15 cellular contexts compared by ENCODE assay signal in genomic region chr1:200037501-200037900, GRCh38. TPM values are rescaled to one million over a fixed set of nuclear protein-coding genes. Genes with fewer than 3 reads are reported as not detected.
"Had no signal": no experiment of that assay in that cellular context is flagged by ENCODE, and none has a peak within 500 bp of the region (broad histone marks: within the 10 kb centered on the region; RNA-seq: fewer than 3 reads in every experiment).

No MANE protein-coding gene starts in this region.

- H3K27me3 ChIP-seq: ovary had no signal

- H3K4me3 Mint-ChIP-seq: activated CD4-positive, alpha-beta memory T cell treated with anti-CD3 and anti-CD28 coated beads, Interleukin-2, amount 10 ng/mL, durations not matched to agents 7 days and 5 days; activated CD4-positive, alpha-beta T cell treated with anti-CD3 and anti-CD28 coated beads for 36 hours; stimulated activated naive CD8-positive, alpha-beta T cell treated with anti-CD3 and anti-CD28 coated beads, Interleukin-15, amount 100 ng/mL, for 72 hours had no signal

- H3K9me3 ChIP-seq: heart right ventricle, ovary, thoracic aorta, uterus had no signal

- H3K4me3 ChIP-seq: heart right ventricle, ovary, thoracic aorta, uterus had no signal

- H3K27ac ChIP-seq: heart right ventricle, ovary, thoracic aorta, uterus, WERI-Rb-1 had no signal

- H3K9me3 Mint-ChIP-seq: activated CD4-positive, alpha-beta memory T cell treated with anti-CD3 and anti-CD28 coated beads, Interleukin-2, amount 10 ng/mL, durations not matched to agents 7 days and 5 days; stimulated activated naive CD8-positive, alpha-beta T cell treated with anti-CD3 and anti-CD28 coated beads, Interleukin-15, amount 100 ng/mL, for 72 hours had no signal

- H3K27ac Mint-ChIP-seq: activated CD4-positive, alpha-beta memory T cell treated with anti-CD3 and anti-CD28 coated beads, Interleukin-2, amount 10 ng/mL, durations not matched to agents 7 days and 5 days; activated CD4-positive, alpha-beta T cell treated with anti-CD3 and anti-CD28 coated beads for 36 hours; stimulated activated naive CD8-positive, alpha-beta T cell treated with anti-CD3 and anti-CD28 coated beads, Interleukin-15, amount 100 ng/mL, for 72 hours had no signal

- H3K27me3 Mint-ChIP-seq: stimulated activated naive CD8-positive, alpha-beta T cell treated with anti-CD3 and anti-CD28 coated beads, Interleukin-15, amount 100 ng/mL, for 72 hours had no signal

- DNase-seq: activated CD4-positive, alpha-beta memory T cell treated with anti-CD3 and anti-CD28 coated beads, Interleukin-2, amount 10 ng/mL, durations not matched to agents 7 days and 5 days; activated CD4-positive, alpha-beta T cell treated with anti-CD3 and anti-CD28 coated beads for 36 hours; activated gamma-delta T cell treated with Interleukin-2 at 50 U/mL for 16 hours; activated T-cell treated with anti-CD3 and anti-CD28 coated beads, Interleukin-2, amount 50 U/mL, for 48 hours; caudate nucleus; cortex of kidney; effector CD8-positive, alpha-beta T cell; heart right ventricle; ovary; stimulated activated CD4-positive, alpha-beta T cell treated with anti-CD3 and anti-CD28 coated beads, Interleukin-15, amount 100 ng/mL, for 24 hours; stimulated activated CD4-positive, alpha-beta T cell treated with anti-CD3 and anti-CD28 coated beads, Interleukin-4, amount 100 ng/mL, for 4 hours; stimulated activated naive CD8-positive, alpha-beta T cell treated with anti-CD3 and anti-CD28 coated beads, Interleukin-15, amount 100 ng/mL, for 72 hours; uterus; WERI-Rb-1 had no signal

- ATAC-seq: activated CD4-positive, alpha-beta T cell treated with anti-CD3 and anti-CD28 coated beads for 36 hours; heart right ventricle; stimulated activated naive CD8-positive, alpha-beta T cell treated with anti-CD3 and anti-CD28 coated beads, Interleukin-15, amount 100 ng/mL, for 72 hours had no signal

- H3K36me3 ChIP-seq: heart right ventricle, ovary, thoracic aorta, uterus, WERI-Rb-1 had no signal

RNA-seq across cellular contexts. Expression of gene NR5A2, which starts 10.0 kb away (rescaled TPM):
- total RNA-seq: activated CD4-positive, alpha-beta T cell treated with anti-CD3 and anti-CD28 coated beads for 36 hours had no signal
